In genomic region chr10:44761076-44761475, GRCh38 we compare ENCODE assay signal across 18 cellular contexts.
DNase-seq lines count a peak whose midpoint lies in the region; ATAC-seq, FAIRE-seq and TF ChIP-seq lines count a peak whose summit lies in the region.
"Had no signal": no experiment of that assay in that cellular context is flagged by ENCODE, and none has a peak within 500 bp of the region (broad histone marks: within the 10 kb centered on the region; RNA-seq: fewer than 3 reads in every experiment).

No MANE protein-coding gene starts in this region.

- H3K36me3 Mint-ChIP-seq in HFFc6 (ENCODE audit: low read depth) (no peaks in the 10 kb centered on the region), astrocyte (ENCODE audit: low read depth, unreplicated experiment) (no peaks in the 10 kb centered on the region), nephron (ENCODE audit: low read depth) (no peaks in the 10 kb centered on the region)
- H3K36me3 Mint-ChIP-seq in activated CD8-positive, alpha-beta memory T cell treated with anti-CD3 and anti-CD28 coated beads, Interleukin-2, amount 10 ng/mL, durations not matched to agents 7 days and 5 days: no peaks in the 10 kb centered on the region
- H3K36me3 Mint-ChIP-seq: CD4-positive, CD25-positive, alpha-beta regulatory T cell had no signal

- peak overlapping the region; percentile 57; the same call in 1 of the 2 replicates for H3K27ac Mint-ChIP-seq in HFFc6
- no peak overlapping the region for H3K27ac Mint-ChIP-seq in astrocyte (ENCODE audit: unreplicated experiment)
- H3K27ac Mint-ChIP-seq in nephron: peak overlapping the region; percentile 45 to 93 (median 75)
- no peak overlapping the region for H3K27ac Mint-ChIP-seq in activated CD8-positive, alpha-beta memory T cell treated with anti-CD3 and anti-CD28 coated beads, Interleukin-2, amount 10 ng/mL, durations not matched to agents 7 days and 5 days
- H3K27ac Mint-ChIP-seq: CD4-positive, CD25-positive, alpha-beta regulatory T cell; H9 had no signal

- TF ChIP-seq CTCF in HFFc6 (IDR thresholded peaks at IDR 0.05): no peak
- TF ChIP-seq CTCF in astrocyte (IDR thresholded peaks at IDR 0.05; ENCODE audit: insufficient read depth, low read depth, low read length): no peak
- no peak for TF ChIP-seq CTCF in nephron (IDR thresholded peaks at IDR 0.05; ENCODE audit: unreplicated experiment in 3 of 3)

- H3K4me3 ChIP-seq in astrocyte (ENCODE audit: insufficient read depth, low read depth, low read length) (no peak overlapping the region), SJCRH30 (no peak overlapping the region)

- H3K36me3 ChIP-seq in astrocyte (ENCODE audit: insufficient read depth, low read length): no peaks in the 10 kb centered on the region
- no peaks in the 10 kb centered on the region for H3K36me3 ChIP-seq in SJCRH30

- H3K9me3 ChIP-seq in astrocyte (ENCODE audit: insufficient read depth, low read depth, low read length) (no peaks in the 10 kb centered on the region), SJCRH30 (replicated peaks) (no peaks in the 10 kb centered on the region)

- intact Hi-C loops in posterior vena cava (cut with DNase I): no loop called here

- H3K4me1 ChIP-seq in astrocyte (ENCODE audit: insufficient read depth, low read length) (peaks cover 17% of the 10 kb centered on the region), SJCRH30 (no peaks in the 10 kb centered on the region)

- H3K4me2 ChIP-seq in astrocyte (ENCODE audit: low read length): peak overlapping the region; percentile 31

- H3K4me1 Mint-ChIP-seq in HFFc6 (ENCODE audit: low read depth) (peaks cover 53% of the 10 kb centered on the region), astrocyte (ENCODE audit: low read depth, unreplicated experiment) (peaks cover 3% of the 10 kb centered on the region), nephron (peaks cover 44% of the 10 kb centered on the region)
- H3K4me1 Mint-ChIP-seq in activated CD8-positive, alpha-beta memory T cell treated with anti-CD3 and anti-CD28 coated beads, Interleukin-2, amount 10 ng/mL, durations not matched to agents 7 days and 5 days: no peaks in the 10 kb centered on the region
- H3K4me1 Mint-ChIP-seq: CD4-positive, CD25-positive, alpha-beta regulatory T cell had no signal

- no peak overlapping the region for H3K9ac ChIP-seq in astrocyte (ENCODE audit: low read length)

- H3K27ac ChIP-seq in astrocyte (ENCODE audit: low read depth, low read length) (no peak overlapping the region), SJCRH30 (no peak overlapping the region)

- H3K4me3 Mint-ChIP-seq in HFFc6 (no peak overlapping the region), astrocyte (ENCODE audit: unreplicated experiment) (no peak overlapping the region), nephron (no peak overlapping the region)
- H3K4me3 Mint-ChIP-seq in activated CD8-positive, alpha-beta memory T cell treated with anti-CD3 and anti-CD28 coated beads, Interleukin-2, amount 10 ng/mL, durations not matched to agents 7 days and 5 days: no peak overlapping the region
- H3K4me3 Mint-ChIP-seq: CD4-positive, CD25-positive, alpha-beta regulatory T cell; H9 had no signal

- no peak for ATAC-seq in activated CD8-positive, alpha-beta memory T cell treated with anti-CD3 and anti-CD28 coated beads, Interleukin-2, amount 10 ng/mL, durations not matched to agents 7 days and 5 days

- H3K27me3 ChIP-seq in astrocyte (ENCODE audit: insufficient read depth, low read length) (no peaks in the 10 kb centered on the region), SJCRH30 (no peaks in the 10 kb centered on the region)

- DNase-seq in EH (ENCODE audit: low read depth) (peak; percentile 95), HFFc6 (peak; percentile 74), astrocyte (ENCODE audit: low read depth) (peak; percentile 68), posterior vena cava (ENCODE audit: low spot score) (no peak), SJCRH30 (no peak)
- DNase-seq in activated CD8-positive, alpha-beta memory T cell treated with anti-CD3 and anti-CD28 coated beads, Interleukin-2, amount 10 ng/mL, durations not matched to agents 7 days and 5 days: no peak
- DNase-seq: AML-193; Calu3; CD4-positive, CD25-positive, alpha-beta regulatory T cell; H9; NCI-H1694; NCI-H2171; NCI-H510A; NCI-H82; SHP77 treated with DMSO at 0.1 percent for 48 hours; SW 1271 had no signal

- no peak overlapping the region for H2AFZ ChIP-seq in astrocyte (ENCODE audit: low read depth, low read length)

- CTCF ChIA-PET in activated CD8-positive, alpha-beta memory T cell treated with anti-CD3 and anti-CD28 coated beads, Interleukin-2, amount 10 ng/mL, durations not matched to agents 7 days and 5 days (lab: Charles Lee): interaction anchor here (0.6 kb wide), 1 partner anchor 215 kb away, joined by 3 read pairs; no protein-coding TSS in a partner anchor

- no peaks in the 10 kb centered on the region for H3K79me2 ChIP-seq in astrocyte (ENCODE audit: insufficient read depth, low read length)

- H3K27me3 Mint-ChIP-seq in HFFc6 (ENCODE audit: insufficient read depth): peaks cover 3% of the 10 kb centered on the region
- peaks cover 10% of the 10 kb centered on the region for H3K27me3 Mint-ChIP-seq in astrocyte (ENCODE audit: low read depth, unreplicated experiment)
- H3K27me3 Mint-ChIP-seq in nephron (ENCODE audit: low read depth): no peaks in the 10 kb centered on the region
- no peaks in the 10 kb centered on the region for H3K27me3 Mint-ChIP-seq in activated CD8-positive, alpha-beta memory T cell treated with anti-CD3 and anti-CD28 coated beads, Interleukin-2, amount 10 ng/mL, durations not matched to agents 7 days and 5 days
- H3K27me3 Mint-ChIP-seq: CD4-positive, CD25-positive, alpha-beta regulatory T cell had no signal

- H3K9me3 Mint-ChIP-seq in HFFc6 (no peaks in the 10 kb centered on the region), astrocyte (ENCODE audit: unreplicated experiment) (peaks cover 2% of the 10 kb centered on the region), nephron (no peaks in the 10 kb centered on the region)
- no peaks in the 10 kb centered on the region for H3K9me3 Mint-ChIP-seq in activated CD8-positive, alpha-beta memory T cell treated with anti-CD3 and anti-CD28 coated beads, Interleukin-2, amount 10 ng/mL, durations not matched to agents 7 days and 5 days (ENCODE audit: low read depth)
- H3K9me3 Mint-ChIP-seq: H9 had no signal

- FAIRE-seq in astrocyte (lab: Jason Lieb, UNC): no peak
- FAIRE-seq: RCC 7860 had no signal

- H4K20me1 ChIP-seq in astrocyte (ENCODE audit: insufficient read depth, low read length): no peaks in the 10 kb centered on the region

Comparison
In these comparisons a context has a peak if more than half of its experiments do, and no peak if none do; other contexts are left out.
1. DNase-seq: peak in EH (single experiment), HFFc6 (single experiment) and astrocyte (single experiment); none in posterior vena cava (single experiment), activated CD8-positive, alpha-beta memory T cell treated with anti-CD3 and anti-CD28 coated beads, Interleukin-2, amount 10 ng/mL, durations not matched to agents 7 days and 5 days (single experiment) and SJCRH30 (0 of 2).
2. H3K27ac Mint-ChIP-seq: peak in HFFc6 (single experiment) and nephron (3 of 3); none in astrocyte (single experiment) and activated CD8-positive, alpha-beta memory T cell treated with anti-CD3 and anti-CD28 coated beads, Interleukin-2, amount 10 ng/mL, durations not matched to agents 7 days and 5 days (single experiment).